ENCODE assay signal across 8 cellular contexts in genomic region chr19:11435833-11436313, GRCh38. TPM values are rescaled to one million over a fixed set of nuclear protein-coding genes. Genes with fewer than 3 reads are reported as not detected.
DNase-seq lines count a peak whose midpoint lies in the region; ATAC-seq and TF ChIP-seq lines count a peak whose summit lies in the region.

No MANE protein-coding gene starts in this region.

- H4K20me1 ChIP-seq in Loucy (ENCODE audit: insufficient read depth, low read length, poor library complexity, severe bottlenecking), result peaks cover 10% of the 10 kb centered on the region

- peaks cover 14% of the 10 kb centered on the region for H3K4me1 ChIP-seq in Loucy (ENCODE audit: insufficient read depth, low read length, poor library complexity, severe bottlenecking)
- peaks cover 18% of the 10 kb centered on the region for H3K4me1 ChIP-seq in body of pancreas
- H3K4me1 ChIP-seq in upper lobe of right lung, result peaks cover 11% of the 10 kb centered on the region

- H3K36me3 ChIP-seq in Loucy (ENCODE audit: insufficient read depth, low read length) (peaks cover 12% of the 10 kb centered on the region; the same call in 1 of the 2 replicates), body of pancreas (replicated peaks in 1 of 2; ENCODE audit: insufficient read depth in 1 of 2, low read depth in 2 of 2) (peaks cover 0 to 7% of the 10 kb centered on the region in 2 donors), upper lobe of right lung (peaks cover 42% of the 10 kb centered on the region)

- H2AFZ ChIP-seq in Loucy (ENCODE audit: low read length), result peak overlapping the region; percentile 52

- H3K9me3 ChIP-seq in Loucy (ENCODE audit: insufficient read depth, low read depth, low read length), result no peaks in the 10 kb centered on the region
- H3K9me3 ChIP-seq in body of pancreas, result no peaks in the 10 kb centered on the region
- H3K9me3 ChIP-seq in upper lobe of right lung, result no peaks in the 10 kb centered on the region

- peak overlapping the region; percentile 93 for H3K4me2 ChIP-seq in Loucy (ENCODE audit: low read depth, low read length, poor library complexity, severe bottlenecking)

- H3K9me2 ChIP-seq in Loucy (replicated peaks; ENCODE audit: low read depth, low read length), result no peaks in the 10 kb centered on the region

- intact Hi-C loops in body of pancreas (cut with DNase I) (no loop called here), lower leg skin (cut with DNase I; ENCODE audit: low total_unique reads) (no loop called here), upper lobe of right lung (cut with DNase I) (no loop called here)

- TF ChIP-seq POLR2A in body of pancreas (IDR thresholded peaks at IDR 0.05) (peak in 1 of 3 donors; percentile 4), lower leg skin (IDR thresholded peaks at IDR 0.05) (no peak)

- 2 to 17% methylated on average over 6 to 21 of the region's 21 CpGs for WGBS in body of pancreas, 2 donors
- WGBS in lower leg skin, 2 donors, result 5% methylated on average over 21 of the region's 21 CpGs

- DNase-seq in D341Med (ENCODE audit: low spot score), result peak; percentile 47
- peak in 1 of 4 donors; percentile 36 for DNase-seq in body of pancreas
- DNase-seq in lower leg skin (ENCODE audit: low spot score in 2 of 2), result no peak
- DNase-seq in upper lobe of right lung, result no peak
- DNase-seq in DMS153 (lab: John Stamatoyannopoulos, UW), result no peak
- no peak for DNase-seq in pons (ENCODE audit: low spot score)

- H3K9ac ChIP-seq in Loucy (ENCODE audit: low read depth, low read length, poor library complexity, severe bottlenecking), result peak overlapping the region; percentile 90

- no peaks in the 10 kb centered on the region for H3F3A ChIP-seq in Loucy (ENCODE audit: low read depth)

- H3K4me3 ChIP-seq in Loucy (ENCODE audit: low read length, poor library complexity, severe bottlenecking), result peak overlapping the region; percentile 81
- H3K4me3 ChIP-seq in body of pancreas, result peak overlapping the region; percentile 44 to 78
- H3K4me3 ChIP-seq in lower leg skin (ENCODE audit: low read depth, poor library complexity, severe bottlenecking), result peak overlapping the region; percentile 48
- peak overlapping the region; percentile 75 for H3K4me3 ChIP-seq in upper lobe of right lung

- H3K79me2 ChIP-seq in Loucy (ENCODE audit: insufficient read depth, low read length), result peaks cover 27% of the 10 kb centered on the region

- H3K27me3 ChIP-seq in Loucy (ENCODE audit: insufficient read depth, low read length, poor library complexity, severe bottlenecking) (no peaks in the 10 kb centered on the region), body of pancreas (no peaks in the 10 kb centered on the region), upper lobe of right lung (no peaks in the 10 kb centered on the region)

- no peak for ATAC-seq in body of pancreas
- no peak for ATAC-seq in upper lobe of right lung
- no peak for ATAC-seq in HG02973 (IDR thresholded peaks at IDR 0.05; ENCODE audit: unreplicated experiment)

- H3K27ac ChIP-seq in body of pancreas, result peak overlapping the region; percentile 48 to 84 (median 76)
- peak overlapping the region; percentile 80 for H3K27ac ChIP-seq in upper lobe of right lung

- TF ChIP-seq CTCF in Loucy (conservative IDR thresholded peaks at IDR 0.05; ENCODE audit: low read length) (no peak), body of pancreas (IDR thresholded peaks at IDR 0.05) (no peak), lower leg skin (IDR thresholded peaks at IDR 0.05) (no peak), upper lobe of right lung (IDR thresholded peaks at IDR 0.05) (no peak)

RNA-seq across cellular contexts. Expression of gene PRKCSH, which starts 0.4 kb away (rescaled TPM):
- 100 to 1,000 TPM; 134 to 194 TPM for total RNA-seq in body of pancreas
- 100 to 1,000 TPM; 121 to 189 (median 157) TPM for total RNA-seq in lower leg skin
- total RNA-seq in upper lobe of right lung, result 293 TPM

RNA-seq across cellular contexts. Expression of gene ODAD3, which starts 1.0 kb away (rescaled TPM):
- total RNA-seq in body of pancreas (under 1 TPM in 1 of 2 donors, not detected in 1; 0.26 TPM), lower leg skin (1 to 10 TPM in 1 of 4 donors, under 1 TPM in 2, not detected in 1; 0.44 to 1.1 (median 0.94) TPM), upper lobe of right lung (0.49 TPM)

RNA-seq across cellular contexts. Expression of gene RGL3, which starts 16.8 kb away (rescaled TPM):
- 10 to 100 TPM; 35.0 to 56.0 TPM for total RNA-seq in body of pancreas
- total RNA-seq in lower leg skin, result 1 to 10 TPM in 2 of 4 donors, under 1 TPM in 2; 0.17 to 6.3 (median 1.6) TPM
- 54.6 TPM for total RNA-seq in upper lobe of right lung

RNA-seq across cellular contexts. Expression of gene ELAVL3, which starts 45.0 kb away (rescaled TPM):
- not detected for total RNA-seq in body of pancreas
- total RNA-seq in lower leg skin, result not detected
- total RNA-seq in upper lobe of right lung, result not detected

RNA-seq across cellular contexts. Expression of gene EPOR, which starts 51.8 kb away (rescaled TPM):
- total RNA-seq in body of pancreas, result 10 to 100 TPM; 15.0 to 20.4 TPM
- 1 to 10 TPM; 1.3 to 2.9 (median 2.5) TPM for total RNA-seq in lower leg skin
- total RNA-seq in upper lobe of right lung, result 20.4 TPM
